In genomic region chr15:73578036-73578435, GRCh38 we compare ENCODE assay signal across 13 cellular contexts.
"Had no signal": no experiment of that assay in that cellular context is flagged by ENCODE, and none has a peak within 500 bp of the region (broad histone marks: within the 10 kb centered on the region; RNA-seq: fewer than 3 reads in every experiment).

No MANE protein-coding gene starts in this region.

- H3K4me1 Mint-ChIP-seq: activated naive CD8-positive, alpha-beta T cell treated with anti-CD3 and anti-CD28 coated beads for 36 hours had no signal

- H3K27me3 ChIP-seq: gastroesophageal sphincter, right lobe of liver, testis had no signal

- DNase-seq: activated CD4-positive, alpha-beta T cell treated with anti-CD3 and anti-CD28 coated beads for 48 hours; activated gamma-delta T cell treated with Interleukin-2 at 50 U/mL for 16 hours; activated naive CD8-positive, alpha-beta T cell treated with anti-CD3 and anti-CD28 coated beads for 36 hours; natural killer cell; nucleus accumbens; psoas muscle; right lobe of liver; stimulated activated CD4-positive, alpha-beta T cell treated with anti-CD3 and anti-CD28 coated beads, Interleukin-2, amount 100 ng/mL, for 24 hours; stimulated activated naive CD4-positive, alpha-beta T cell; T1000; testis had no signal

- H3K36me3 Mint-ChIP-seq: natural killer cell had no signal

- H3K27me3 Mint-ChIP-seq: activated naive CD8-positive, alpha-beta T cell treated with anti-CD3 and anti-CD28 coated beads for 36 hours had no signal

- ATAC-seq: gastroesophageal sphincter, natural killer cell, psoas muscle, right lobe of liver had no signal

- H3K27ac ChIP-seq: psoas muscle, right lobe of liver, testis, VCaP had no signal

- H3K4me1 ChIP-seq: psoas muscle, right lobe of liver, testis had no signal

- H3K4me3 ChIP-seq: gastroesophageal sphincter, psoas muscle, right lobe of liver, testis had no signal

- H3K4me3 Mint-ChIP-seq: activated naive CD8-positive, alpha-beta T cell treated with anti-CD3 and anti-CD28 coated beads for 36 hours; natural killer cell had no signal

- H3K9me3 ChIP-seq: gastroesophageal sphincter, psoas muscle, right lobe of liver, testis had no signal

- H3K9me3 Mint-ChIP-seq: activated naive CD8-positive, alpha-beta T cell treated with anti-CD3 and anti-CD28 coated beads for 36 hours; natural killer cell had no signal

- H3K27ac Mint-ChIP-seq: activated naive CD8-positive, alpha-beta T cell treated with anti-CD3 and anti-CD28 coated beads for 36 hours had no signal
